In the genomic region with DNA sequence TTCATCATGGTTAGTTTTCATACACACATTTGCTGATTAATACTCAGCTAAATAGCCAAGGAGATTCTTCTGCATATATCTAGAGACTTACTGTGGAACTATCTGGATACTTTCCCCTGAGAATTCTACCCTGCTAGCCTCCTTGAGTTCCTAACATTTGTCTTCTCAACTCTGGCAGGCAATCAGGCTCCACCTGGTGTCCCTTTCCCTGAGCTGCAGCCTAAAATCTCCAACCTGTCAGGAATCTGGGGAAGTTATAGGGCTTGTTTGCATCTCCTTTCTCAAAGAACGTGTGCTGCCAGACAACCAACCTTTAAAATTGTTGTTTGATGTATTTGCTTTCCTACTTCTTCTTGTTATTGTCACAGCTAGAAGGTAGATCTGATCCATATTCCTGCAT, we compare ENCODE assay signal across 14 cellular contexts.
A peak's percentile ranks its signal among the peaks of the same experiment; 100 is the strongest.
DNase-seq lines count a peak whose midpoint lies in the region; ATAC-seq and TF ChIP-seq lines count a peak whose summit lies in the region.
"Had no signal": no experiment of that assay in that cellular context is flagged by ENCODE, and none has a peak within 500 bp of the region (broad histone marks: within the 10 kb centered on the region; RNA-seq: fewer than 3 reads in every experiment).

No MANE protein-coding gene starts in this region.

- TF ChIP-seq CTCF in GM06990 (IDR thresholded peaks at IDR 0.05; ENCODE audit: insufficient read depth, low read length, poor library complexity, severe bottlenecking) (peak; percentile 32), astrocyte of the spinal cord (IDR thresholded peaks at IDR 0.05; ENCODE audit: low read depth, low read length) (peak; percentile 29), nephron progenitor cell (IDR thresholded peaks at IDR 0.05) (peak; percentile 56)

- H3K36me3 Mint-ChIP-seq in nephron progenitor cell (ENCODE audit: low read depth), result no peaks in the 10 kb centered on the region
- no peaks in the 10 kb centered on the region for H3K36me3 Mint-ChIP-seq in activated CD4-positive, alpha-beta memory T cell treated with anti-CD3 and anti-CD28 coated beads for 36 hours

- no peak for ATAC-seq in GM19455 (IDR thresholded peaks at IDR 0.05; ENCODE audit: unreplicated experiment)
- no peak for ATAC-seq in HG03469 (IDR thresholded peaks at IDR 0.05; ENCODE audit: unreplicated experiment)

- no peaks in the 10 kb centered on the region for H3K9me3 Mint-ChIP-seq in nephron progenitor cell
- H3K9me3 Mint-ChIP-seq in activated CD4-positive, alpha-beta memory T cell treated with anti-CD3 and anti-CD28 coated beads for 36 hours, result peaks cover 2% of the 10 kb centered on the region

- CTCF ChIA-PET in activated CD4-positive, alpha-beta memory T cell treated with anti-CD3 and anti-CD28 coated beads for 36 hours (lab: Charles Lee), result no interaction called here

- H3K27me3 ChIP-seq in GM06990 (replicated peaks; ENCODE audit: control insufficient read depth, insufficient read depth, low read length) (no peaks in the 10 kb centered on the region), MG63 (no peaks in the 10 kb centered on the region)
- H3K27me3 ChIP-seq: dorsolateral prefrontal cortex, Peyer's patch had no signal

- H3K27me3 Mint-ChIP-seq in nephron progenitor cell (ENCODE audit: low read depth, poor library complexity), result no peaks in the 10 kb centered on the region
- H3K27me3 Mint-ChIP-seq in activated CD4-positive, alpha-beta memory T cell treated with anti-CD3 and anti-CD28 coated beads for 36 hours, result no peaks in the 10 kb centered on the region

- no peak overlapping the region for H3K27ac Mint-ChIP-seq in nephron progenitor cell
- H3K27ac Mint-ChIP-seq in activated CD4-positive, alpha-beta memory T cell treated with anti-CD3 and anti-CD28 coated beads for 36 hours, result no peak overlapping the region

- no peak overlapping the region for H3K4me3 Mint-ChIP-seq in nephron progenitor cell
- H3K4me3 Mint-ChIP-seq in activated CD4-positive, alpha-beta memory T cell treated with anti-CD3 and anti-CD28 coated beads for 36 hours, result no peak overlapping the region

- in situ Hi-C loops in KBM-7 (cut with MboI; ENCODE audit: low pct_unique_long_range_greater_than_20kb, low sequenced_read_pairs), result no loop called here
- in situ Hi-C loops in astrocyte of the spinal cord (cut with HindIII; ENCODE audit: low sequenced_read_pairs), result no loop called here

- intact Hi-C loops in activated CD4-positive, alpha-beta memory T cell treated with anti-CD3 and anti-CD28 coated beads for 36 hours (cut with micrococcal nuclease), result no loop called here

- DNase-seq in GM06990 (ENCODE audit: extremely low read depth, insufficient read length), result no peak
- DNase-seq in KBM-7, result peak; percentile 16
- DNase-seq in astrocyte of the spinal cord (ENCODE audit: low read depth, low spot score), result no peak
- DNase-seq in nephron progenitor cell, result peak; percentile 27
- DNase-seq in MG63, result no peak
- DNase-seq in activated CD4-positive, alpha-beta memory T cell treated with anti-CD3 and anti-CD28 coated beads for 36 hours, result no peak
- DNase-seq: activated CD4-positive, CD25-positive, alpha-beta regulatory T cell; activated naive CD4-positive, alpha-beta T cell; dorsolateral prefrontal cortex; HCEC 1CT; NCI-H146; Peyer's patch had no signal

- H3K4me1 Mint-ChIP-seq in nephron progenitor cell, result no peaks in the 10 kb centered on the region
- H3K4me1 Mint-ChIP-seq in activated CD4-positive, alpha-beta memory T cell treated with anti-CD3 and anti-CD28 coated beads for 36 hours (ENCODE audit: low read depth), result no peaks in the 10 kb centered on the region

- H3K36me3 ChIP-seq in GM06990 (ENCODE audit: control insufficient read depth, insufficient read depth, low read length), result no peaks in the 10 kb centered on the region
- H3K36me3 ChIP-seq in MG63, result no peaks in the 10 kb centered on the region
- H3K36me3 ChIP-seq: Peyer's patch had no signal

- POLR2A ChIA-PET in activated CD4-positive, alpha-beta memory T cell treated with anti-CD3 and anti-CD28 coated beads for 36 hours (lab: Charles Lee), result no interaction called here

- H3K9me3 ChIP-seq in MG63, result peaks cover 8% of the 10 kb centered on the region
- H3K9me3 ChIP-seq: Peyer's patch had no signal

- H3K4me3 ChIP-seq in GM06990 (replicated peaks; ENCODE audit: low read depth, low read length) (no peak overlapping the region), astrocyte of the spinal cord (ENCODE audit: low read depth, low read length) (no peak overlapping the region), MG63 (no peak overlapping the region)
- H3K4me3 ChIP-seq: dorsolateral prefrontal cortex, Peyer's patch had no signal

Comparison
In these comparisons a context has a peak if more than half of its experiments do, and no peak if none do; other contexts are left out.
1. DNase-seq: peak in KBM-7 (single experiment) and nephron progenitor cell (single experiment); none in GM06990 (single experiment), astrocyte of the spinal cord (single experiment), MG63 (single experiment) and activated CD4-positive, alpha-beta memory T cell treated with anti-CD3 and anti-CD28 coated beads for 36 hours (single experiment).
2. Peak in every context shown above with its lines, with median percentiles within 50 percentile points of each other: CTCF ChIP-seq.